Comparison of ENCODE assay signal across 8 cellular contexts in genomic region chr7:128136215-128136597, GRCh38.
DNase-seq lines count a peak whose midpoint lies in the region; ATAC-seq and TF ChIP-seq lines count a peak whose summit lies in the region.

No MANE protein-coding gene starts in this region.

- ATAC-seq in activated T-cell treated with anti-CD3 and anti-CD28 coated beads, Interleukin-2, amount 50 U/mL, for 4 hours: peak; percentile 27 to 31
- ATAC-seq in activated B cell treated with CpG ODN at 0.5 μM for 24 hours (ENCODE audit: low read depth) (peak; percentile 20), left colon (no peak)

- peak overlapping the region; percentile 78 for H3K4me3 Mint-ChIP-seq in activated T-cell treated with anti-CD3 and anti-CD28 coated beads, Interleukin-2, amount 50 U/mL, for 4 hours
- H3K4me3 Mint-ChIP-seq in activated B cell treated with CpG ODN at 0.5 μM for 24 hours: peak overlapping the region; percentile 82

- no peak for TF ChIP-seq POLR2A in stomach (IDR thresholded peaks at IDR 0.05)

- peaks cover 37% of the 10 kb centered on the region for H3K27me3 Mint-ChIP-seq in activated T-cell treated with anti-CD3 and anti-CD28 coated beads, Interleukin-2, amount 50 U/mL, for 4 hours (ENCODE audit: low read depth)
- H3K27me3 Mint-ChIP-seq in activated B cell treated with CpG ODN at 0.5 μM for 24 hours: peaks cover 20% of the 10 kb centered on the region

- peaks cover 15% of the 10 kb centered on the region for H3K4me1 Mint-ChIP-seq in activated T-cell treated with anti-CD3 and anti-CD28 coated beads, Interleukin-2, amount 50 U/mL, for 4 hours (ENCODE audit: low read depth)
- peaks cover 22% of the 10 kb centered on the region for H3K4me1 Mint-ChIP-seq in activated B cell treated with CpG ODN at 0.5 μM for 24 hours

- H3K4me1 ChIP-seq in iPS-15b (ENCODE audit: control insufficient read depth, insufficient read depth, low read length): no peaks in the 10 kb centered on the region
- H3K4me1 ChIP-seq in stomach: peaks cover 11 to 23% (median 17%) of the 10 kb centered on the region in 4 donors

- no peak for TF ChIP-seq EP300 in stomach (IDR thresholded peaks at IDR 0.05)

- H3K36me3 ChIP-seq in iPS-15b (ENCODE audit: control insufficient read depth, insufficient read depth, low read length) (no peaks in the 10 kb centered on the region), stomach (no peaks in the 10 kb centered on the region)

- H3K9me3 ChIP-seq in iPS-15b (ENCODE audit: control insufficient read depth, insufficient read depth, low read length): no peaks in the 10 kb centered on the region
- H3K9me3 ChIP-seq in stomach: peaks cover 0 to 5% (median 2%) of the 10 kb centered on the region in 4 donors

- H3K9me3 Mint-ChIP-seq in activated T-cell treated with anti-CD3 and anti-CD28 coated beads, Interleukin-2, amount 50 U/mL, for 4 hours: peaks cover 5% of the 10 kb centered on the region
- H3K9me3 Mint-ChIP-seq in activated B cell treated with CpG ODN at 0.5 μM for 24 hours: no peaks in the 10 kb centered on the region

- POLR2A ChIA-PET in activated B cell treated with CpG ODN at 0.5 μM for 24 hours (lab: Charles Lee): interaction anchor here (0.7 kb wide), 1 partner anchor 133 kb away, joined by 3 read pairs; no protein-coding TSS in a partner anchor

- H3K27ac Mint-ChIP-seq in activated B cell treated with CpG ODN at 0.5 μM for 24 hours: no peak overlapping the region

- DNase-seq in activated T-cell treated with anti-CD3 and anti-CD28 coated beads, Interleukin-2, amount 50 U/mL, for 4 hours: no peak
- no peak for DNase-seq in activated T-cell treated with anti-CD3 and anti-CD28 coated beads for 4 hours
- DNase-seq in activated B cell treated with CpG ODN at 0.5 μM for 24 hours: no peak
- no peak for DNase-seq in stomach
- no peak for DNase-seq in left colon
- no peak for DNase-seq in GM13977 (ENCODE audit: low spot score)
- DNase-seq in COR-L47 (lab: John Stamatoyannopoulos, UW): no peak

- H3K36me3 Mint-ChIP-seq in activated T-cell treated with anti-CD3 and anti-CD28 coated beads, Interleukin-2, amount 50 U/mL, for 4 hours (ENCODE audit: insufficient read depth): no peaks in the 10 kb centered on the region
- H3K36me3 Mint-ChIP-seq in activated B cell treated with CpG ODN at 0.5 μM for 24 hours (ENCODE audit: low read depth): no peaks in the 10 kb centered on the region

- H3K27ac ChIP-seq in stomach: peak overlapping the region in 1 of 5 donors; percentile 22

- WGBS in stomach, 5 donors: 3 to 8% (median 5%) methylated on average over 15 to 22 of the region's 22 CpGs

- CTCF ChIA-PET in activated B cell treated with CpG ODN at 0.5 μM for 24 hours (lab: Charles Lee): interaction anchor here (0.6 to 5.4 kb wide), 16 partner anchors 9 to 428 kb away, joined by 3 to 123 read pairs (median 4); no protein-coding TSS in a partner anchor

- TF ChIP-seq CTCF in activated B cell treated with CpG ODN at 0.5 μM for 24 hours (IDR thresholded peaks at IDR 0.05) (no peak), stomach (IDR thresholded peaks at IDR 0.05) (no peak), GM13977 (IDR thresholded peaks at IDR 0.05; ENCODE audit: extremely low read depth, insufficient read depth, missing control alignments) (no peak)

- in situ Hi-C loops in GM13977 (cut with MboI; ENCODE audit: low pct_unique_long_range_greater_than_20kb, low sequenced_read_pairs, unreplicated experiment): no loop called here

- peak overlapping the region; percentile 64 for H3K4me3 ChIP-seq in iPS-15b (ENCODE audit: low read depth, low read length)
- peak overlapping the region; percentile 49 to 66 (median 60) for H3K4me3 ChIP-seq in stomach

- peaks cover 75% of the 10 kb centered on the region for H3K27me3 ChIP-seq in iPS-15b (ENCODE audit: control insufficient read depth, insufficient read depth, low read length)
- peaks cover 0 to 59% (median 45%) of the 10 kb centered on the region in 3 donors for H3K27me3 ChIP-seq in stomach

- intact Hi-C loops in activated B cell treated with CpG ODN at 0.5 μM for 24 hours (cut with micrococcal nuclease): loop anchor here (5.0 kb wide), 1 partner anchor 104 kb away; the partner anchor contains the start of gene LRRC4
- intact Hi-C loops in stomach (cut with DNase I; ENCODE audit: low total_unique reads): loop anchor here (5.0 kb wide), 1 partner anchor 71 kb away; no protein-coding TSS in a partner anchor
- intact Hi-C loops in left colon (cut with DNase I, micrococcal nuclease): loop anchor here in 1 of 2 donors (10.0 kb wide), 1 partner anchor 69 kb away; no protein-coding TSS in a partner anchor

- no peak overlapping the region for H3K9ac ChIP-seq in iPS-15b (ENCODE audit: low read depth, low read length)
